9 cellular contexts compared by ENCODE assay signal in the genomic region with DNA sequence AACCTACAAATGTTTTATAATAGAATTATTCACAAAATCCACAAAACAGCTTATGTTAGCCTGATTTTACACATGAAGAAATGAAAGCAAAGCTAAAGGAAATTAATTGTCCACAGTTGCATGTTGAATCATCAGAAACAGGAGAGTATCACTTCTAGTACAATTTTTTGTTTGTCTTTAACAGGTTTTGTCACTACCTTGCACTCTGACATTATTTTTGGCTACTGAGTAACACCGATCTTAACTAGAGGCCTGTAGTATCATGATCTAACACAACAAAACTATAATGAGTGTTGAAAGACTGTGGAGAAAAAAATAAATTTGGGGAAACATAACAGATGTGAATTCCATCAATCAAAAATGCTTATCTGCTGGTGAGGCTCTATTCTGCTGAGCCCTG.
DNase-seq lines count a peak whose midpoint lies in the region; ATAC-seq and TF ChIP-seq lines count a peak whose summit lies in the region.
"Had no signal": no experiment of that assay in that cellular context is flagged by ENCODE, and none has a peak within 500 bp of the region (broad histone marks: within the 10 kb centered on the region; RNA-seq: fewer than 3 reads in every experiment).

No MANE protein-coding gene starts in this region.

- H3K9me2 ChIP-seq in SK-N-SH (no peaks in the 10 kb centered on the region), Loucy (replicated peaks; ENCODE audit: low read depth, low read length) (no peaks in the 10 kb centered on the region)

- POLR2A ChIA-PET in SK-N-SH (lab: Yijun Ruan, JAX), result no interaction called here
- POLR2A ChIA-PET in naive thymus-derived CD8-positive, alpha-beta T cell (lab: Charles Lee), result no interaction called here

- 70% methylated on average over 1 of the region's 1 CpG for WGBS in SK-N-SH (ENCODE audit: low lambda C conversion rate)
- 63% methylated on average over 1 of the region's 1 CpG for WGBS in esophagus muscularis mucosa

- no peak overlapping the region for H3K4me3 Mint-ChIP-seq in naive thymus-derived CD8-positive, alpha-beta T cell

- H3K9me3 Mint-ChIP-seq in naive thymus-derived CD8-positive, alpha-beta T cell, result no peaks in the 10 kb centered on the region

- intact Hi-C loops in esophagus muscularis mucosa (cut with DNase I), result no loop called here

- H3K9me3 ChIP-seq in SK-N-SH (no peaks in the 10 kb centered on the region), Loucy (ENCODE audit: insufficient read depth, low read depth, low read length) (no peaks in the 10 kb centered on the region), esophagus muscularis mucosa (no peaks in the 10 kb centered on the region)

- H3K79me2 ChIP-seq in SK-N-SH (ENCODE audit: insufficient read depth) (peaks cover 33% of the 10 kb centered on the region), Loucy (ENCODE audit: insufficient read depth, low read length) (peaks cover 85% of the 10 kb centered on the region)

- no peak for TF ChIP-seq EP300 in SK-N-SH (IDR thresholded peaks at IDR 0.05; ENCODE audit: borderline replicate concordance in 1 of 2, low read depth in 1 of 2, low read length in 1 of 2)
- no peak for TF ChIP-seq EP300 in esophagus muscularis mucosa (IDR thresholded peaks at IDR 0.05)

- H3K27me3 ChIP-seq in SK-N-SH (ENCODE audit: insufficient read depth) (no peaks in the 10 kb centered on the region), Loucy (ENCODE audit: insufficient read depth, low read length, poor library complexity, severe bottlenecking) (no peaks in the 10 kb centered on the region), esophagus muscularis mucosa (no peaks in the 10 kb centered on the region)

- no peak for TF ChIP-seq POLR2A in esophagus muscularis mucosa (IDR thresholded peaks at IDR 0.05; ENCODE audit: low read depth)

- H3K4me3 ChIP-seq in SK-N-SH (ENCODE audit: low read depth in 2 of 2, low read length in 1 of 2) (no peak overlapping the region), Loucy (ENCODE audit: low read length, poor library complexity, severe bottlenecking) (peak overlapping the region; percentile 18), esophagus muscularis mucosa (no peak overlapping the region)

- H3K4me2 ChIP-seq in SK-N-SH (no peak overlapping the region), Loucy (ENCODE audit: low read depth, low read length, poor library complexity, severe bottlenecking) (peak overlapping the region; percentile 67)

- TF ChIP-seq CTCF in SK-N-SH (IDR thresholded peaks at IDR 0.05) (no peak), Loucy (conservative IDR thresholded peaks at IDR 0.05; ENCODE audit: low read length) (no peak), esophagus muscularis mucosa (IDR thresholded peaks at IDR 0.05) (no peak)

- peaks cover 0 to 41% of the 10 kb centered on the region in 2 experiments; a peak in 2 of 4 replicates for H3K4me1 ChIP-seq in SK-N-SH (ENCODE audit: control insufficient read depth in 1 of 2, insufficient read depth in 2 of 2, low read depth in 1 of 2, low read length in 1 of 2)
- H3K4me1 ChIP-seq in Loucy (ENCODE audit: insufficient read depth, low read length, poor library complexity, severe bottlenecking), result peaks cover 79% of the 10 kb centered on the region
- H3K4me1 ChIP-seq in esophagus muscularis mucosa, result peaks cover under 1 to 9% (median 6%) of the 10 kb centered on the region in 4 donors

- CTCF ChIA-PET in SK-N-SH (lab: Yijun Ruan, JAX), result interaction anchor here (0.7 kb wide), 1 partner anchor 148 kb away, joined by 3 read pairs; no protein-coding TSS in a partner anchor

- H4K20me1 ChIP-seq in SK-N-SH (ENCODE audit: insufficient read depth) (no peaks in the 10 kb centered on the region), Loucy (ENCODE audit: insufficient read depth, low read length, poor library complexity, severe bottlenecking) (peaks cover 2% of the 10 kb centered on the region)

- no peak for ATAC-seq in SK-N-SH treated with all-trans-retinoic acid at 6 μM for 48 hours
- ATAC-seq in HG02588 (IDR thresholded peaks at IDR 0.05; ENCODE audit: unreplicated experiment), result peak; percentile 56
- no peak for ATAC-seq in naive thymus-derived CD8-positive, alpha-beta T cell
- no peak for ATAC-seq in GM18519 (IDR thresholded peaks at IDR 0.05; ENCODE audit: low FRiP score, unreplicated experiment)

- H3F3A ChIP-seq in SK-N-SH (replicated peaks; ENCODE audit: insufficient read depth), result peaks cover 19% of the 10 kb centered on the region
- peaks cover 7% of the 10 kb centered on the region; the same call in 1 of the 2 replicates for H3F3A ChIP-seq in Loucy (ENCODE audit: low read depth)

- TF ChIP-seq RAD21 in SK-N-SH (IDR thresholded peaks at IDR 0.05; ENCODE audit: low read length), result no peak

- H3K27ac ChIP-seq in SK-N-SH (ENCODE audit: low read depth in 2 of 2, low read length in 1 of 2) (no peak overlapping the region), esophagus muscularis mucosa (replicated peaks in 1 of 4) (no peak overlapping the region)

- peaks cover 0 to 4% of the 10 kb centered on the region in 2 experiments for H3K36me3 ChIP-seq in SK-N-SH (replicated peaks in 1 of 2; ENCODE audit: control insufficient read depth in 1 of 2, insufficient read depth in 2 of 2, low read length in 1 of 2)
- no peaks in the 10 kb centered on the region for H3K36me3 ChIP-seq in Loucy (ENCODE audit: insufficient read depth, low read length)
- H3K36me3 ChIP-seq in esophagus muscularis mucosa, result no peaks in the 10 kb centered on the region

- H3K27me3 Mint-ChIP-seq in naive thymus-derived CD8-positive, alpha-beta T cell, result no peaks in the 10 kb centered on the region

- peak overlapping the region in 4 of 10 donors; percentile 6 to 38 (median 20) for H3K27ac Mint-ChIP-seq in naive thymus-derived CD8-positive, alpha-beta T cell

- no peak overlapping the region; the same call in 1 of the 2 replicates for H2AFZ ChIP-seq in SK-N-SH (ENCODE audit: low read depth)
- H2AFZ ChIP-seq in Loucy (ENCODE audit: low read length), result no peak overlapping the region

- H3K4me1 Mint-ChIP-seq in naive thymus-derived CD8-positive, alpha-beta T cell, result peaks cover 12 to 68% (median 45%) of the 10 kb centered on the region in 4 donors

- H3K36me3 Mint-ChIP-seq in naive thymus-derived CD8-positive, alpha-beta T cell, result peaks cover 0 to 16% (median 3%) of the 10 kb centered on the region in 3 donors

- H3K9ac ChIP-seq in SK-N-SH (no peak overlapping the region), Loucy (ENCODE audit: low read depth, low read length, poor library complexity, severe bottlenecking) (peak overlapping the region; percentile 75)

- DNase-seq in SK-N-SH, result no peak
- DNase-seq in myocyte (ENCODE audit: low read depth), result peak; percentile 30
- DNase-seq in naive thymus-derived CD8-positive, alpha-beta T cell, result no peak
- DNase-seq in esophagus muscularis mucosa (ENCODE audit: extremely low spot score), result no peak
- DNase-seq: 8988T had no signal

TF ChIP-seq in SK-N-SH, 30 proteins besides CTCF, POLR2A, EP300 and RAD21:
- TF ChIP-seq, protein P1, sequence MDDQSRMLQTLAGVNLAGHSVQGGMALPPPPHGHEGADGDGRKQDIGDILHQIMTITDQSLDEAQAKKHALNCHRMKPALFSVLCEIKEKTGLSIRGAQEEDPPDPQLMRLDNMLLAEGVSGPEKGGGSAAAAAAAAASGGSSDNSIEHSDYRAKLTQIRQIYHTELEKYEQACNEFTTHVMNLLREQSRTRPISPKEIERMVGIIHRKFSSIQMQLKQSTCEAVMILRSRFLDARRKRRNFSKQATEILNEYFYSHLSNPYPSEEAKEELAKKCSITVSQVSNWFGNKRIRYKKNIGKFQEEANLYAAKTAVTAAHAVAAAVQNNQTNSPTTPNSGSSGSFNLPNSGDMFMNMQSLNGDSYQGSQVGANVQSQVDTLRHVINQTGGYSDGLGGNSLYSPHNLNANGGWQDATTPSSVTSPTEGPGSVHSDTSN (IDR thresholded peaks at IDR 0.05), result 0 out of 2 replicates have a peak, but pooled peaks have one; percentile 9
- TF ChIP-seq TCF12 (IDR thresholded peaks at IDR 0.05), result no peak

TF ChIP-seq in SK-N-SH treated with all-trans-retinoic acid at 6 μM for 48 hours, 23 proteins besides CTCF, POLR2A, EP300 and RAD21 (continues in another document):
- TF ChIP-seq TCF4 (CRISPR knock-in tag; IDR thresholded peaks at IDR 0.05; ENCODE audit: borderline replicate concordance) (no peak), ZNF8 (CRISPR knock-in tag; IDR thresholded peaks at IDR 0.05) (no peak), ZFP30 (CRISPR knock-in tag; IDR thresholded peaks at IDR 0.05) (no peak), ARNTL (CRISPR knock-in tag; IDR thresholded peaks at IDR 0.05; ENCODE audit: borderline replicate concordance, low read depth) (no peak), SNAI2 (CRISPR knock-in tag; IDR thresholded peaks at IDR 0.05) (no peak), ISL1 (CRISPR knock-in tag; IDR thresholded peaks at IDR 0.05) (no peak), GLIS3 (CRISPR knock-in tag; IDR thresholded peaks at IDR 0.05) (no peak), ZFP3 (CRISPR knock-in tag; IDR thresholded peaks at IDR 0.05) (no peak), ZNF70 (CRISPR knock-in tag; IDR thresholded peaks at IDR 0.05) (no peak), RARB (CRISPR knock-in tag; IDR thresholded peaks at IDR 0.05) (no peak)
- TF ChIP-seq, protein P2, sequence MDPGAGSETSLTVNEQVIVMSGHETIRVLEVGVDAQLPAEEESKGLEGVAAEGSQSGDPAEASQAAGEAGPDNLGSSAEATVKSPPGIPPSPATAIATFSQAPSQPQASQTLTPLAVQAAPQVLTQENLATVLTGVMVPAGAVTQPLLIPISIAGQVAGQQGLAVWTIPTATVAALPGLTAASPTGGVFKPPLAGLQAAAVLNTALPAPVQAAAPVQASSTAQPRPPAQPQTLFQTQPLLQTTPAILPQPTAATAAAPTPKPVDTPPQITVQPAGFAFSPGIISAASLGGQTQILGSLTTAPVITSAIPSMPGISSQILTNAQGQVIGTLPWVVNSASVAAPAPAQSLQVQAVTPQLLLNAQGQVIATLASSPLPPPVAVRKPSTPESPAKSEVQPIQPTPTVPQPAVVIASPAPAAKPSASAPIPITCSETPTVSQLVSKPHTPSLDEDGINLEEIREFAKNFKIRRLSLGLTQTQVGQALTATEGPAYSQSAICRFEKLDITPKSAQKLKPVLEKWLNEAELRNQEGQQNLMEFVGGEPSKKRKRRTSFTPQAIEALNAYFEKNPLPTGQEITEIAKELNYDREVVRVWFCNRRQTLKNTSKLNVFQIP (CRISPR knock-in tag; IDR thresholded peaks at IDR 0.05; ENCODE audit: borderline replicate concordance, low read depth), result no peak
- TF ChIP-seq, protein P3, sequence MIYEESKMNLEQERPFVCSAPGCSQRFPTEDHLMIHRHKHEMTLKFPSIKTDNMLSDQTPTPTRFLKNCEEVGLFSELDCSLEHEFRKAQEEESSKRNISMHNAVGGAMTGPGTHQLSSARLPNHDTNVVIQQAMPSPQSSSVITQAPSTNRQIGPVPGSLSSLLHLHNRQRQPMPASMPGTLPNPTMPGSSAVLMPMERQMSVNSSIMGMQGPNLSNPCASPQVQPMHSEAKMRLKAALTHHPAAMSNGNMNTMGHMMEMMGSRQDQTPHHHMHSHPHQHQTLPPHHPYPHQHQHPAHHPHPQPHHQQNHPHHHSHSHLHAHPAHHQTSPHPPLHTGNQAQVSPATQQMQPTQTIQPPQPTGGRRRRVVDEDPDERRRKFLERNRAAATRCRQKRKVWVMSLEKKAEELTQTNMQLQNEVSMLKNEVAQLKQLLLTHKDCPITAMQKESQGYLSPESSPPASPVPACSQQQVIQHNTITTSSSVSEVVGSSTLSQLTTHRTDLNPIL (CRISPR knock-in tag; IDR thresholded peaks at IDR 0.05; ENCODE audit: low read depth), result no peak
